In the genomic region with DNA sequence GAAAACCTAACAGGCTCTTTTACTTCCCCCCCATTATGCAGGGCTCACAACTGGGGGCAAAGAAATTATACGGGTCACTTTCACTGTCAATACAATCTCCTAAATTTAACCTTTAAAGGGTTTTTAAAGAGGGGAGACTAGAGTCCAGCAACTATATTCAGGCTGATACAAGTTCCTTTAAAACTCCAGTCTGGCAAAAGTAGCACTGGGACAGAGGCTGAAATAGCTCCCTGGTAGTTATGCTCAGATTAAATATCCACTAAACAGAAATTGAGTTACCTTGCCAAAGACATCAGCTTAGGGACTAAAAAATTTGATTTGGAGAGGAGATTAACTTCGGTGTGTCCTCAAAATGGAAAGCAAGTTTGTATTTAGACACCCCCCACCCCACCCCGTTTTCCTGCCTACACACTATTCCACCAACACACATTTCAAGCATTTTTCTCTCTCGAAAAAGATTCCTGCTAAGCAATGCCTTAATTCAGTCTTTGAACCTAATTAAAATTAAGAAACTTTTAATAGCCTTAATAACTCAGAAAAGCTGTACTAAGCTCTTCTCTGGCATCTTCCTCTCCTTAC, we compare ENCODE assay signal across 9 cellular contexts.
DNase-seq lines count a peak whose midpoint lies in the region; TF ChIP-seq lines count a peak whose summit lies in the region.
"Had no signal": no experiment of that assay in that cellular context is flagged by ENCODE, and none has a peak within 500 bp of the region (broad histone marks: within the 10 kb centered on the region; RNA-seq: fewer than 3 reads in every experiment).

No MANE protein-coding gene starts in this region.

- no peaks in the 10 kb centered on the region for H3K9me3 ChIP-seq in HEK293 (ENCODE audit: control insufficient read depth, insufficient read depth, low read depth, low read length)
- no peaks in the 10 kb centered on the region for H3K9me3 ChIP-seq in skeletal muscle tissue (ENCODE audit: control insufficient read depth in 3 of 3, low read length in 3 of 3)

- peaks cover 32% of the 10 kb centered on the region for H3K4me1 Mint-ChIP-seq in MCF 10A (ENCODE audit: insufficient read depth, unreplicated experiment)

- H3K27me3 Mint-ChIP-seq in MCF 10A (ENCODE audit: insufficient read depth, unreplicated experiment): no peaks in the 10 kb centered on the region

- peaks cover 6% of the 10 kb centered on the region for H3K36me3 Mint-ChIP-seq in MCF 10A (ENCODE audit: insufficient read depth, unreplicated experiment)

- TSS peak; percentile 22 for BruUV-seq in MCF 10A (replicated peaks; lab: Mats Ljungman, UMichigan)

- no peaks in the 10 kb centered on the region for H3K27me3 ChIP-seq in skeletal muscle tissue (ENCODE audit: control insufficient read depth in 3 of 3, insufficient read depth in 3 of 3, low read length in 3 of 3)

- no peaks in the 10 kb centered on the region for H3K9me3 Mint-ChIP-seq in MCF 10A (ENCODE audit: unreplicated experiment)
- H3K9me3 Mint-ChIP-seq: T-helper 2 cell treated with Interferon-gamma antibody and Interleukin-4, amounts not matched to agents 5 μg/mL and 100 μg/mL, for 36 hours had no signal

- peak overlapping the region; percentile 76 for H3K4me3 ChIP-seq in HEK293 (ENCODE audit: low read depth, low read length)
- H3K4me3 ChIP-seq in skeletal muscle tissue (ENCODE audit: low read length in 3 of 3): peak overlapping the region; percentile 86 to 93 (median 87)

- H3K36me3 ChIP-seq in HEK293 (ENCODE audit: control insufficient read depth in 2 of 2, insufficient read depth in 1 of 2, low read length in 2 of 2) (no peaks in the 10 kb centered on the region), skeletal muscle tissue (ENCODE audit: control insufficient read depth in 3 of 3, insufficient read depth in 3 of 3, low read length in 3 of 3) (peaks cover 0 to 2% (median 0%) of the 10 kb centered on the region in 3 donors)

- peak; percentile 13 for DNase-seq in MCF 10A (ENCODE audit: unreplicated experiment)
- peak; percentile 11 for DNase-seq in iris pigment epithelial cell (ENCODE audit: low read depth)
- DNase-seq in DMS114 treated with DMSO at 0.1 percent for 48 hours (lab: John Stamatoyannopoulos, UW; ENCODE audit: unreplicated experiment): no peak
- DNase-seq in NCI-H1105 (lab: John Stamatoyannopoulos, UW): no peak
- DNase-seq in mucosa of gallbladder (ENCODE audit: low spot score): no peak
- DNase-seq in stimulated activated CD4-positive, alpha-beta T cell treated with anti-CD3 and anti-CD28 coated beads, Interleukin-15, amount 100 ng/mL, for 24 hours: no peak

- intact Hi-C loops in MCF 10A (cut with micrococcal nuclease): loop anchor here (2.0 kb wide), 2 partner anchors 58 to 218 kb away; no protein-coding TSS in a partner anchor

- POLR2A ChIA-PET in HEK293 (lab: Yijun Ruan, JAX): interaction anchor here (1.5 to 2.3 kb wide), 2 partner anchors 93 to 131 kb away, joined by 11 read pairs; partner anchors contain the start of gene CABYR
- POLR2A ChIA-PET in MCF 10A (lab: Yijun Ruan, JAX): interaction anchor here (0.6 to 3.2 kb wide), 19 partner anchors 8 to 1559 kb away, joined by 3 to 23 read pairs (median 3); partner anchors contain the start of genes CABYR, OSBPL1A and RIOK3

- peak overlapping the region; percentile 96 for H3K4me3 Mint-ChIP-seq in MCF 10A (ENCODE audit: unreplicated experiment)
- H3K4me3 Mint-ChIP-seq: T-helper 2 cell treated with Interferon-gamma antibody and Interleukin-4, amounts not matched to agents 5 μg/mL and 100 μg/mL, for 36 hours had no signal

- TF ChIP-seq CTCF in HEK293 (tag by site-specific recombination; IDR thresholded peaks at IDR 0.05) (no peak), MCF 10A (IDR thresholded peaks at IDR 0.05; ENCODE audit: unreplicated experiment) (no peak)

- CTCF ChIA-PET in HEK293 (lab: Yijun Ruan, JAX): interaction anchor here (0.9 to 1.9 kb wide), 2 partner anchors 13 to 94 kb away, joined by 3 to 13 read pairs; no protein-coding TSS in a partner anchor
- CTCF ChIA-PET in MCF 10A (lab: Yijun Ruan, JAX): interaction anchor here (0.6 to 2.5 kb wide), 5 partner anchors 14 to 143 kb away, joined by 3 to 12 read pairs (median 3); no protein-coding TSS in a partner anchor

- H3K4me1 ChIP-seq in HEK293 (ENCODE audit: control insufficient read depth, insufficient read depth, low read length) (peaks cover 11% of the 10 kb centered on the region), skeletal muscle tissue (ENCODE audit: control insufficient read depth in 3 of 3, insufficient read depth in 3 of 3, low read length in 3 of 3) (peaks cover 3 to 14% (median 4%) of the 10 kb centered on the region in 3 donors)

- H3K27ac ChIP-seq in HEK293 (ENCODE audit: extremely low read depth, low read depth, low read length) (peak overlapping the region; percentile 89; the same call in 1 of the 2 replicates), skeletal muscle tissue (ENCODE audit: low read depth, low read length) (peak overlapping the region; percentile 81)

- H3K9ac ChIP-seq in skeletal muscle tissue (ENCODE audit: low read depth in 1 of 3, low read length in 3 of 3): peak overlapping the region; percentile 70 to 91 (median 90)

- H3K27ac Mint-ChIP-seq in MCF 10A (ENCODE audit: low read depth, unreplicated experiment): peak overlapping the region; percentile 65
- H3K27ac Mint-ChIP-seq: T-helper 2 cell treated with Interferon-gamma antibody and Interleukin-4, amounts not matched to agents 5 μg/mL and 100 μg/mL, for 36 hours had no signal

TF ChIP-seq in HEK293, 187 proteins besides CTCF, POLR2A, EP300 and RAD21:
- peak; percentile 73 for TF ChIP-seq ZNF146 (tag by site-specific recombination; IDR thresholded peaks at IDR 0.05)
- peak; percentile 45 for TF ChIP-seq ZFHX2 (tag by site-specific recombination; conservative IDR thresholded peaks at IDR 0.05)
- no peak for TF ChIP-seq ZBTB6 (tag by site-specific recombination; IDR thresholded peaks at IDR 0.05)

Comparison
In these comparisons a context has a peak if more than half of its experiments do, and no peak if none do; other contexts are left out.
1. DNase-seq: peak in MCF 10A (single experiment) and iris pigment epithelial cell (single experiment); none in DMS114 treated with DMSO at 0.1 percent for 48 hours (single experiment), NCI-H1105 (single experiment), mucosa of gallbladder (single experiment) and stimulated activated CD4-positive, alpha-beta T cell treated with anti-CD3 and anti-CD28 coated beads, Interleukin-15, amount 100 ng/mL, for 24 hours (single experiment).